17 cellular contexts compared by ENCODE assay signal in genomic region chr2:82950148-82950547, GRCh38.
DNase-seq lines count a peak whose midpoint lies in the region; ATAC-seq and TF ChIP-seq lines count a peak whose summit lies in the region.
"Had no signal": no experiment of that assay in that cellular context is flagged by ENCODE, and none has a peak within 500 bp of the region (broad histone marks: within the 10 kb centered on the region; RNA-seq: fewer than 3 reads in every experiment).

No MANE protein-coding gene starts in this region.

- H3K36me3 Mint-ChIP-seq in neural progenitor cell (no peaks in the 10 kb centered on the region), T-helper 17 cell (ENCODE audit: low read depth) (no peaks in the 10 kb centered on the region)
- no peaks in the 10 kb centered on the region for H3K36me3 Mint-ChIP-seq in stimulated activated effector memory CD8-positive, alpha-beta T cell treated with anti-CD3 and anti-CD28 coated beads, Interleukin-12 subunit alpha, Interleukin-12 subunit beta, amount 100 ng/mL, for 72 hours

- no peaks in the 10 kb centered on the region for H3K4me1 ChIP-seq in neural progenitor cell
- H3K4me1 ChIP-seq: A549, BE2C had no signal

- H3K27ac Mint-ChIP-seq in neural progenitor cell, result no peak overlapping the region
- H3K27ac Mint-ChIP-seq in stimulated activated effector memory CD8-positive, alpha-beta T cell treated with anti-CD3 and anti-CD28 coated beads, Interleukin-12 subunit alpha, Interleukin-12 subunit beta, amount 100 ng/mL, for 72 hours, result no peak overlapping the region
- no peak overlapping the region for H3K27ac Mint-ChIP-seq in T-helper 17 cell

- H3K27me3 ChIP-seq in neural progenitor cell, result no peaks in the 10 kb centered on the region
- H3K27me3 ChIP-seq: BE2C had no signal

- H3K36me3 ChIP-seq in neural progenitor cell, result no peaks in the 10 kb centered on the region
- H3K36me3 ChIP-seq: BE2C had no signal

- no peaks in the 10 kb centered on the region for H3F3A ChIP-seq in neural progenitor cell (ENCODE audit: low read depth)

- H3K27ac ChIP-seq in neural progenitor cell, result no peak overlapping the region
- H3K27ac ChIP-seq: A549 had no signal

- H3K4me3 Mint-ChIP-seq in neural progenitor cell, result no peak overlapping the region
- H3K4me3 Mint-ChIP-seq in stimulated activated effector memory CD8-positive, alpha-beta T cell treated with anti-CD3 and anti-CD28 coated beads, Interleukin-12 subunit alpha, Interleukin-12 subunit beta, amount 100 ng/mL, for 72 hours, result no peak overlapping the region
- no peak overlapping the region for H3K4me3 Mint-ChIP-seq in T-helper 17 cell

- H3K9ac ChIP-seq in neural progenitor cell, result no peak overlapping the region

- no peak for TF ChIP-seq CTCF in neural progenitor cell (IDR thresholded peaks at IDR 0.05)

- no peak overlapping the region for H2AFZ ChIP-seq in neural progenitor cell (replicated peaks)

- no peaks in the 10 kb centered on the region for H3K79me2 ChIP-seq in neural progenitor cell (ENCODE audit: low read depth)

- H3K9me3 ChIP-seq in neural progenitor cell (ENCODE audit: low read depth) (no peaks in the 10 kb centered on the region), T-helper 17 cell (ENCODE audit: control insufficient read depth, low read length, poor library complexity, severe bottlenecking) (no peaks in the 10 kb centered on the region)
- H3K9me3 ChIP-seq: A549, BE2C had no signal

- in situ Hi-C loops in G401 (cut with HindIII; ENCODE audit: low sequenced_read_pairs), result no loop called here

- H3K4me1 Mint-ChIP-seq in neural progenitor cell (no peaks in the 10 kb centered on the region), T-helper 17 cell (no peaks in the 10 kb centered on the region)
- no peaks in the 10 kb centered on the region for H3K4me1 Mint-ChIP-seq in stimulated activated effector memory CD8-positive, alpha-beta T cell treated with anti-CD3 and anti-CD28 coated beads, Interleukin-12 subunit alpha, Interleukin-12 subunit beta, amount 100 ng/mL, for 72 hours

- H3K4me3 ChIP-seq in neural progenitor cell, result no peak overlapping the region
- H3K4me3 ChIP-seq: A549 had no signal

- no peaks in the 10 kb centered on the region for H4K20me1 ChIP-seq in neural progenitor cell (ENCODE audit: low read depth)

- H3K27me3 Mint-ChIP-seq in neural progenitor cell (ENCODE audit: insufficient read depth, low read depth) (no peaks in the 10 kb centered on the region), T-helper 17 cell (no peaks in the 10 kb centered on the region)

- no peak for ATAC-seq in stimulated activated effector memory CD8-positive, alpha-beta T cell treated with anti-CD3 and anti-CD28 coated beads, Interleukin-12 subunit alpha, Interleukin-12 subunit beta, amount 100 ng/mL, for 72 hours
- ATAC-seq in T-helper 17 cell, result no peak
- ATAC-seq: A549 had no signal

- DNase-seq in COLO668 (lab: John Stamatoyannopoulos, UW; ENCODE audit: unreplicated experiment) (peak; percentile 27), DMS53 (lab: John Stamatoyannopoulos, UW) (peak; percentile 86), NCI-H2029 treated with DMSO at 0.1 percent for 48 hours (lab: John Stamatoyannopoulos, UW) (peak; percentile 78), NCI-H748 (lab: John Stamatoyannopoulos, UW; ENCODE audit: unreplicated experiment) (peak; percentile 87), neural progenitor cell (ENCODE audit: low spot score) (no peak), T-helper 17 cell (no peak), G401 (ENCODE audit: low spot score) (no peak)
- no peak for DNase-seq in stimulated activated effector memory CD8-positive, alpha-beta T cell treated with anti-CD3 and anti-CD28 coated beads, Interleukin-12 subunit alpha, Interleukin-12 subunit beta, amount 100 ng/mL, for 72 hours (ENCODE audit: low spot score in 2 of 2)
- DNase-seq: BE2C, GF-D8, Karpas-422, MV-4-11, NCI-H1436 treated with DMSO at 0.1 percent for 48 hours, NCI-H226, NCI-H774, T1000 had no signal

- peaks cover 3% of the 10 kb centered on the region for H3K9me3 Mint-ChIP-seq in neural progenitor cell
- H3K9me3 Mint-ChIP-seq in stimulated activated effector memory CD8-positive, alpha-beta T cell treated with anti-CD3 and anti-CD28 coated beads, Interleukin-12 subunit alpha, Interleukin-12 subunit beta, amount 100 ng/mL, for 72 hours, result peaks cover 15% of the 10 kb centered on the region

- H3K4me2 ChIP-seq in neural progenitor cell, result no peak overlapping the region
- H3K4me2 ChIP-seq: A549 had no signal

Comparison
In these comparisons a context has a peak if more than half of its experiments do, and no peak if none do; other contexts are left out.
1. DNase-seq: peak in COLO668 (single experiment), DMS53 (single experiment), NCI-H2029 treated with DMSO at 0.1 percent for 48 hours (single experiment) and NCI-H748 (single experiment); none in neural progenitor cell (single experiment), stimulated activated effector memory CD8-positive, alpha-beta T cell treated with anti-CD3 and anti-CD28 coated beads, Interleukin-12 subunit alpha, Interleukin-12 subunit beta, amount 100 ng/mL, for 72 hours (0 of 2), T-helper 17 cell (0 of 3) and G401 (single experiment).